In the genomic region with DNA sequence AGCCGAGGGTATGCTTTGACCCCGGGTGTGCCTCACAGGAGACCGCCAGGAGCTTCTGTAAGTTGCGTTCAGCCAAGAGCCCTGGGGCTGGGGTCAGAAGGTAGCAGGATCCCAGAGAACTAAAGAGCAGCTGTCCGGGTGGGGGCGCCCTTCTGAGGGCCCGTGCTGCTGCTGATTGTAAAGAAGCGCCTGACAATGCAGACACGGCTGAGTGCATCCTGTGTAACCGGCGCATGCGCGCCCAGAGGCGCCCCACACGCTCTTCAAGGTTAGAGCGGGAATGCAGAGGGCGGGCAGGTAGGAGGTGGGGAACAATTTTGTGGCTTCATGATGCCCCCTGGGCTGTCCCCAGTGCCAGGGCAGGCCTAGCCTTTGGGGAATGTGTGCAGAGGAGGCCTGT, we compare ENCODE assay signal across 16 cellular contexts.
DNase-seq lines count a peak whose midpoint lies in the region; ATAC-seq and TF ChIP-seq lines count a peak whose summit lies in the region.
"Had no signal": no experiment of that assay in that cellular context is flagged by ENCODE, and none has a peak within 500 bp of the region (broad histone marks: within the 10 kb centered on the region; RNA-seq: fewer than 3 reads in every experiment).

No MANE protein-coding gene starts in this region.

- intact Hi-C loops in activated CD8-positive, alpha-beta T cell treated with anti-CD3 and anti-CD28 coated beads for 36 hours (cut with micrococcal nuclease) = no loop called here

- no peaks in the 10 kb centered on the region for H3F3A ChIP-seq in neural progenitor cell (ENCODE audit: low read depth)

- no peaks in the 10 kb centered on the region for H3K36me3 ChIP-seq in neural progenitor cell
- H3K36me3 ChIP-seq: stomach had no signal

- peak overlapping the region; percentile 96 for H2AFZ ChIP-seq in neural progenitor cell (replicated peaks)

- H3K36me3 Mint-ChIP-seq in glutamatergic neuron (ENCODE audit: unreplicated experiment) (no peaks in the 10 kb centered on the region), neural progenitor cell (no peaks in the 10 kb centered on the region)
- H3K36me3 Mint-ChIP-seq in activated CD8-positive, alpha-beta T cell treated with anti-CD3 and anti-CD28 coated beads for 36 hours (ENCODE audit: low read depth) = no peaks in the 10 kb centered on the region

- H4K20me1 ChIP-seq in neural progenitor cell (ENCODE audit: low read depth) = no peaks in the 10 kb centered on the region

- no peak overlapping the region for H3K27ac ChIP-seq in neural progenitor cell
- H3K27ac ChIP-seq: psoas muscle, stomach had no signal

- H3K27me3 Mint-ChIP-seq in glutamatergic neuron (ENCODE audit: unreplicated experiment) (no peaks in the 10 kb centered on the region), neural progenitor cell (ENCODE audit: insufficient read depth, low read depth) (peaks cover 4% of the 10 kb centered on the region)
- H3K27me3 Mint-ChIP-seq in activated CD8-positive, alpha-beta T cell treated with anti-CD3 and anti-CD28 coated beads for 36 hours = peaks cover 2% of the 10 kb centered on the region
- H3K27me3 Mint-ChIP-seq: activated CD4-positive, alpha-beta memory T cell treated with anti-CD3 and anti-CD28 coated beads, Interleukin-2, amount 10 ng/mL, durations not matched to agents 7 days and 5 days had no signal

- H3K9me3 Mint-ChIP-seq in glutamatergic neuron (ENCODE audit: unreplicated experiment) (peaks cover 2% of the 10 kb centered on the region), neural progenitor cell (no peaks in the 10 kb centered on the region)
- H3K9me3 Mint-ChIP-seq in activated CD8-positive, alpha-beta T cell treated with anti-CD3 and anti-CD28 coated beads for 36 hours = no peaks in the 10 kb centered on the region
- H3K9me3 Mint-ChIP-seq: activated T-helper 2 cell treated with anti-CD3 and anti-CD28 coated beads, Interferon-gamma antibody, Interleukin-2, Interleukin-4, amounts not matched to agents 10 μg/mL and 5 μg/mL and 100 μg/mL, durations not matched to agents 14 hours and 24 hours and 36 hours had no signal

- H3K79me2 ChIP-seq in neural progenitor cell (ENCODE audit: low read depth) = no peaks in the 10 kb centered on the region

- CTCF ChIA-PET in activated CD8-positive, alpha-beta T cell treated with anti-CD3 and anti-CD28 coated beads for 36 hours (lab: Charles Lee) = no interaction called here

- H3K4me3 Mint-ChIP-seq in glutamatergic neuron (ENCODE audit: unreplicated experiment) = no peak overlapping the region
- no peak overlapping the region for H3K4me3 Mint-ChIP-seq in neural progenitor cell
- H3K4me3 Mint-ChIP-seq in activated CD8-positive, alpha-beta T cell treated with anti-CD3 and anti-CD28 coated beads for 36 hours = no peak overlapping the region
- H3K4me3 Mint-ChIP-seq: activated CD4-positive, alpha-beta memory T cell treated with anti-CD3 and anti-CD28 coated beads, Interleukin-2, amount 10 ng/mL, durations not matched to agents 7 days and 5 days had no signal

- H3K4me1 Mint-ChIP-seq in glutamatergic neuron (ENCODE audit: low read depth, unreplicated experiment) = peaks cover 4% of the 10 kb centered on the region
- H3K4me1 Mint-ChIP-seq in neural progenitor cell = peaks cover 3% of the 10 kb centered on the region
- H3K4me1 Mint-ChIP-seq in activated CD8-positive, alpha-beta T cell treated with anti-CD3 and anti-CD28 coated beads for 36 hours (ENCODE audit: low read depth) = no peaks in the 10 kb centered on the region
- H3K4me1 Mint-ChIP-seq: activated CD4-positive, alpha-beta memory T cell treated with anti-CD3 and anti-CD28 coated beads, Interleukin-2, amount 10 ng/mL, durations not matched to agents 7 days and 5 days had no signal

- POLR2A ChIA-PET in activated CD8-positive, alpha-beta T cell treated with anti-CD3 and anti-CD28 coated beads for 36 hours (lab: Charles Lee) = interaction anchor here (0.5 kb wide), 1 partner anchor 86 kb away, joined by 3 read pairs; no protein-coding TSS in a partner anchor

- peak; percentile 3 for DNase-seq in G401 (ENCODE audit: low spot score)
- peak; percentile 54 for DNase-seq in SK-N-DZ (ENCODE audit: low spot score)
- DNase-seq in glutamatergic neuron = peak; percentile 79
- peak; percentile 95 for DNase-seq in neural progenitor cell (ENCODE audit: low spot score)
- DNase-seq in NCI-H2081 (lab: John Stamatoyannopoulos, UW) = no peak
- DNase-seq in OCI-M1 (lab: John Stamatoyannopoulos, UW) = no peak
- DNase-seq in activated gamma-delta T cell treated with Interleukin-2 at 50 U/mL for 16 hours = no peak
- no peak for DNase-seq in activated CD8-positive, alpha-beta T cell treated with anti-CD3 and anti-CD28 coated beads for 36 hours
- DNase-seq: activated CD4-positive, alpha-beta memory T cell treated with anti-CD3 and anti-CD28 coated beads, Interleukin-2, amount 10 ng/mL, durations not matched to agents 7 days and 5 days; amygdala; NCI-H1436; NCI-H446 treated with DMSO at 0.1 percent for 48 hours; psoas muscle; stomach had no signal

- no peaks in the 10 kb centered on the region for H3K9me3 ChIP-seq in neural progenitor cell (ENCODE audit: low read depth)
- H3K9me3 ChIP-seq: psoas muscle, stomach had no signal

- in situ Hi-C loops in G401 (cut with HindIII; ENCODE audit: low sequenced_read_pairs) = no loop called here

- H3K4me1 ChIP-seq in neural progenitor cell = peaks cover 7% of the 10 kb centered on the region
- H3K4me1 ChIP-seq: psoas muscle, stomach had no signal

- H3K4me2 ChIP-seq in neural progenitor cell = peak overlapping the region; percentile 72

- ATAC-seq in activated CD8-positive, alpha-beta T cell treated with anti-CD3 and anti-CD28 coated beads for 36 hours = no peak
- ATAC-seq: psoas muscle, SK-N-SH treated with all-trans-retinoic acid at 6 μM for 48 hours had no signal

- no peak overlapping the region for H3K9ac ChIP-seq in neural progenitor cell

- TF ChIP-seq CTCF in glutamatergic neuron (IDR thresholded peaks at IDR 0.05; ENCODE audit: partially characterized antibody, unreplicated experiment) (peak; percentile 55), neural progenitor cell (IDR thresholded peaks at IDR 0.05) (peak; percentile 84)
- TF ChIP-seq CTCF in activated CD8-positive, alpha-beta T cell treated with anti-CD3 and anti-CD28 coated beads for 36 hours (IDR thresholded peaks at IDR 0.05) = no peak

- H3K27me3 ChIP-seq in neural progenitor cell = peaks cover 14% of the 10 kb centered on the region

- H3K4me3 ChIP-seq in neural progenitor cell = peak overlapping the region; percentile 25
- H3K4me3 ChIP-seq: psoas muscle, stomach had no signal

- H3K27ac Mint-ChIP-seq in glutamatergic neuron (ENCODE audit: unreplicated experiment) (no peak overlapping the region), neural progenitor cell (no peak overlapping the region)
- no peak overlapping the region for H3K27ac Mint-ChIP-seq in activated CD8-positive, alpha-beta T cell treated with anti-CD3 and anti-CD28 coated beads for 36 hours
- H3K27ac Mint-ChIP-seq: activated CD4-positive, alpha-beta memory T cell treated with anti-CD3 and anti-CD28 coated beads, Interleukin-2, amount 10 ng/mL, durations not matched to agents 7 days and 5 days; activated T-helper 2 cell treated with anti-CD3 and anti-CD28 coated beads, Interferon-gamma antibody, Interleukin-2, Interleukin-4, amounts not matched to agents 10 μg/mL and 5 μg/mL and 100 μg/mL, durations not matched to agents 14 hours and 24 hours and 36 hours had no signal

Comparison
In these comparisons a context has a peak if more than half of its experiments do, and no peak if none do; other contexts are left out.
1. DNase-seq: peak in G401 (single experiment), SK-N-DZ (single experiment), glutamatergic neuron (single experiment) and neural progenitor cell (single experiment); none in NCI-H2081 (0 of 2), OCI-M1 (single experiment), activated gamma-delta T cell treated with Interleukin-2 at 50 U/mL for 16 hours (single experiment) and activated CD8-positive, alpha-beta T cell treated with anti-CD3 and anti-CD28 coated beads for 36 hours (single experiment).